24 cellular contexts compared by ENCODE assay signal in genomic region chr13:98442391-98443230, GRCh38.
DNase-seq lines count a peak whose midpoint lies in the region; ATAC-seq and TF ChIP-seq lines count a peak whose summit lies in the region.
"Had no signal": no experiment of that assay in that cellular context is flagged by ENCODE, and none has a peak within 500 bp of the region (broad histone marks: within the 10 kb centered on the region; RNA-seq: fewer than 3 reads in every experiment).

No MANE protein-coding gene starts in this region.

- no peaks in the 10 kb centered on the region for H3K79me2 ChIP-seq in ACC112 (ENCODE audit: control insufficient read depth, insufficient read depth, low read length, unreplicated experiment)

- peak overlapping the region; percentile 48; the same call in 1 of the 2 replicates for H3K27ac Mint-ChIP-seq in WTC11
- H3K27ac Mint-ChIP-seq: neural progenitor cell had no signal

- CTCF ChIA-PET in WTC11 (lab: Charles Lee) = interaction anchor here (0.6 to 2.2 kb wide), 3 partner anchors 112 to 231 kb away, joined by 3 to 5 read pairs (median 3); no protein-coding TSS in a partner anchor

- H3K9me3 Mint-ChIP-seq in WTC11 = no peaks in the 10 kb centered on the region
- H3K9me3 Mint-ChIP-seq: neural progenitor cell; stimulated activated naive CD8-positive, alpha-beta T cell treated with anti-CD3 and anti-CD28 coated beads, Interleukin-15, Interleukin-2, amounts not matched to agents 100 ng/mL and 50 ng/mL, for 24 hours had no signal

- H3K4me2 ChIP-seq in neuronal stem cell (ENCODE audit: insufficient read depth, low read length, poor library complexity, severe bottlenecking) = no peak overlapping the region
- H3K4me2 ChIP-seq: neural progenitor cell had no signal

- no peak overlapping the region for H3K4me3 ChIP-seq in ACC112 (ENCODE audit: low read depth, low read length)
- no peak overlapping the region for H3K4me3 ChIP-seq in neuronal stem cell (ENCODE audit: low read length in 2 of 2)
- H3K4me3 ChIP-seq in WERI-Rb-1 (ENCODE audit: low read depth, low read length) = no peak overlapping the region
- H3K4me3 ChIP-seq: mucosa of descending colon, neural progenitor cell, tibial artery had no signal

- no peak overlapping the region for H4K91ac ChIP-seq in neuronal stem cell (ENCODE audit: low read depth, low read length, poor library complexity)

- no peak overlapping the region for H3K18ac ChIP-seq in neuronal stem cell (ENCODE audit: low read length)

- H3K27me3 ChIP-seq in ACC112 (ENCODE audit: insufficient read depth, low read length) = no peaks in the 10 kb centered on the region
- H3K27me3 ChIP-seq in foreskin keratinocyte = no peaks in the 10 kb centered on the region
- H3K27me3 ChIP-seq in neuronal stem cell (ENCODE audit: control insufficient read depth in 3 of 3, insufficient read depth in 3 of 3, low read depth in 1 of 3, low read length in 3 of 3) = no peaks in the 10 kb centered on the region
- H3K27me3 ChIP-seq in WERI-Rb-1 (ENCODE audit: insufficient read depth, low read depth, severe bottlenecking) = no peaks in the 10 kb centered on the region
- H3K27me3 ChIP-seq: BE2C, neural progenitor cell, tibial artery had no signal

- H3K4me1 Mint-ChIP-seq in WTC11 = peaks cover 9% of the 10 kb centered on the region
- H3K4me1 Mint-ChIP-seq: neural progenitor cell had no signal

- no peak overlapping the region for H3K14ac ChIP-seq in neuronal stem cell (ENCODE audit: low read length)

- no peak overlapping the region for H2BK15ac ChIP-seq in neuronal stem cell (ENCODE audit: low read length)

- no peak for DNase-seq in WTC11 (ENCODE audit: low spot score)
- DNase-seq in foreskin keratinocyte = no peak
- DNase-seq in neuronal stem cell (ENCODE audit: low spot score) = no peak
- no peak for DNase-seq in WERI-Rb-1
- no peak for DNase-seq in NCI-H748 treated with DMSO at 0.1 percent for 48 hours (lab: John Stamatoyannopoulos, UW)
- DNase-seq: activated CD4-positive, alpha-beta T cell treated with anti-CD3 and anti-CD28 coated beads for 4 hours; activated naive CD4-positive, alpha-beta T cell treated with anti-CD3 and anti-CD28 coated beads, Interleukin-2, amount 50 U/mL, for 16 hours; activated T-cell treated with anti-CD3 and anti-CD28 coated beads, Interleukin-2, amount 50 U/mL, for 48 hours; anterior cingulate cortex; Kasumi-1; mucosa of descending colon; NCI-H1092; NCI-H187 treated with DMSO at 0.1 percent for 48 hours; NCI-H774; OCI-M1; small intestine; T-helper 1 cell; tibial artery had no signal

- peaks cover 2% of the 10 kb centered on the region for H3K79me1 ChIP-seq in neuronal stem cell (ENCODE audit: low read depth, low read length)

- no peak overlapping the region for H2BK12ac ChIP-seq in neuronal stem cell (ENCODE audit: low read length)

- no peak overlapping the region for H3K23ac ChIP-seq in neuronal stem cell (ENCODE audit: low read depth, low read length, poor library complexity)

- ATAC-seq in WTC11 = no peak
- no peak for ATAC-seq in foreskin keratinocyte
- ATAC-seq in HG02970 (IDR thresholded peaks at IDR 0.05; ENCODE audit: low FRiP score, unreplicated experiment) = no peak
- no peak for ATAC-seq in GM19397 (IDR thresholded peaks at IDR 0.05; ENCODE audit: unreplicated experiment)

- TF ChIP-seq CTCF in WTC11 (IDR thresholded peaks at IDR 0.05) = no peak
- TF ChIP-seq CTCF in foreskin keratinocyte (conservative IDR thresholded peaks at IDR 0.05) = no peak
- TF ChIP-seq CTCF in WERI-Rb-1 (IDR thresholded peaks at IDR 0.05; ENCODE audit: low read depth, low read length) = no peak

- H2AK5ac ChIP-seq in neuronal stem cell (ENCODE audit: low read depth, low read length) = no peak overlapping the region

- H3K27ac ChIP-seq in ACC112 (ENCODE audit: low read depth, low read length) (peak overlapping the region; percentile 62; the same call in 1 of the 2 replicates), foreskin keratinocyte (peak overlapping the region; percentile 27), neuronal stem cell (replicated peaks; ENCODE audit: low read length) (no peak overlapping the region), WERI-Rb-1 (no peak overlapping the region)
- H3K27ac ChIP-seq: neural progenitor cell, tibial artery had no signal

- H3K9ac ChIP-seq in neuronal stem cell (ENCODE audit: low read depth, low read length, poor library complexity) = no peak overlapping the region
- H3K9ac ChIP-seq: neural progenitor cell had no signal

- H2AFZ ChIP-seq in ACC112 (ENCODE audit: low read length, unreplicated experiment) = no peak overlapping the region
- H2AFZ ChIP-seq in neuronal stem cell (ENCODE audit: low read length) = no peak overlapping the region
- H2AFZ ChIP-seq: neural progenitor cell had no signal

- H3K9me3 ChIP-seq in neuronal stem cell (replicated peaks in 1 of 2; ENCODE audit: control insufficient read depth in 2 of 2, insufficient read depth in 1 of 2, low read depth in 1 of 2, low read length in 2 of 2) = no peaks in the 10 kb centered on the region
- no peaks in the 10 kb centered on the region for H3K9me3 ChIP-seq in WERI-Rb-1 (ENCODE audit: severe bottlenecking)
- H3K9me3 ChIP-seq: BE2C, mucosa of descending colon, tibial artery had no signal

- H3K36me3 ChIP-seq in ACC112 (ENCODE audit: insufficient read depth, low read length) (no peaks in the 10 kb centered on the region), neuronal stem cell (replicated peaks in 1 of 2; ENCODE audit: control insufficient read depth in 2 of 2, insufficient read depth in 2 of 2, low read length in 2 of 2) (peaks cover 42 to 87% of the 10 kb centered on the region in 2 donors), WERI-Rb-1 (peaks cover 75% of the 10 kb centered on the region)
- H3K36me3 ChIP-seq: neural progenitor cell had no signal

- POLR2A ChIA-PET in WTC11 (lab: Charles Lee) = no interaction called here

- no peak overlapping the region for H3K4ac ChIP-seq in neuronal stem cell (ENCODE audit: low read length)

- H3K27me3 Mint-ChIP-seq in WTC11 (ENCODE audit: low read depth) = no peaks in the 10 kb centered on the region
- H3K27me3 Mint-ChIP-seq: stimulated activated naive CD8-positive, alpha-beta T cell treated with anti-CD3 and anti-CD28 coated beads, Interleukin-15, Interleukin-2, amounts not matched to agents 100 ng/mL and 50 ng/mL, for 24 hours had no signal

- no peak overlapping the region for H3K4me3 Mint-ChIP-seq in WTC11
- H3K4me3 Mint-ChIP-seq: neural progenitor cell; stimulated activated naive CD8-positive, alpha-beta T cell treated with anti-CD3 and anti-CD28 coated beads, Interleukin-15, Interleukin-2, amounts not matched to agents 100 ng/mL and 50 ng/mL, for 24 hours had no signal

- peaks cover 21% of the 10 kb centered on the region for H3K36me3 Mint-ChIP-seq in WTC11

- no peak overlapping the region for H4K8ac ChIP-seq in neuronal stem cell (ENCODE audit: low read depth, low read length)

- no peak overlapping the region for H2BK120ac ChIP-seq in neuronal stem cell (ENCODE audit: low read depth, low read length)

- H2BK5ac ChIP-seq in neuronal stem cell (ENCODE audit: low read length) = peak overlapping the region; percentile 40

- peaks cover 16% of the 10 kb centered on the region for H3K4me1 ChIP-seq in ACC112 (ENCODE audit: control insufficient read depth, insufficient read depth, low read length, unreplicated experiment)
- H3K4me1 ChIP-seq in foreskin keratinocyte = peaks cover 3% of the 10 kb centered on the region
- H3K4me1 ChIP-seq in neuronal stem cell (ENCODE audit: control insufficient read depth in 2 of 2, insufficient read depth in 1 of 2, low read depth in 1 of 2, low read length in 2 of 2) = peaks cover 0 to 2% of the 10 kb centered on the region in 2 donors
- H3K4me1 ChIP-seq: neural progenitor cell had no signal

- WGBS in neuronal stem cell (ENCODE audit: extremely low coverage in 2 of 2, insufficient read length in 2 of 2, insufficient replicate concordance in 1 of 2), 2 donors = no CpG with 5 or more reads among the region's 27 CpGs

TF ChIP-seq in WTC11, 78 proteins besides CTCF, POLR2A, EP300 and RAD21 (continues in another document):
- TF ChIP-seq JAZF1 (CRISPR knock-in tag; IDR thresholded peaks at IDR 0.05) (no peak), EMX1 (CRISPR knock-in tag; IDR thresholded peaks at IDR 0.05) (no peak), IRF2 (CRISPR knock-in tag; IDR thresholded peaks at IDR 0.05; ENCODE audit: borderline replicate concordance, low read depth) (no peak), TP53 (CRISPR knock-in tag; IDR thresholded peaks at IDR 0.05) (no peak), USF2 (CRISPR knock-in tag; IDR thresholded peaks at IDR 0.05) (no peak), ZNF232 (CRISPR knock-in tag; IDR thresholded peaks at IDR 0.05) (no peak), PRRX2 (CRISPR knock-in tag; IDR thresholded peaks at IDR 0.05) (no peak)

Comparison
In these comparisons a context has a peak if more than half of its experiments do, and no peak if none do; other contexts are left out.
1. H3K27ac ChIP-seq: peak in ACC112 (single experiment) and foreskin keratinocyte (single experiment); none in neuronal stem cell (single experiment) and WERI-Rb-1 (single experiment).